Comparison of ENCODE assay signal across 26 cellular contexts in the genomic region with DNA sequence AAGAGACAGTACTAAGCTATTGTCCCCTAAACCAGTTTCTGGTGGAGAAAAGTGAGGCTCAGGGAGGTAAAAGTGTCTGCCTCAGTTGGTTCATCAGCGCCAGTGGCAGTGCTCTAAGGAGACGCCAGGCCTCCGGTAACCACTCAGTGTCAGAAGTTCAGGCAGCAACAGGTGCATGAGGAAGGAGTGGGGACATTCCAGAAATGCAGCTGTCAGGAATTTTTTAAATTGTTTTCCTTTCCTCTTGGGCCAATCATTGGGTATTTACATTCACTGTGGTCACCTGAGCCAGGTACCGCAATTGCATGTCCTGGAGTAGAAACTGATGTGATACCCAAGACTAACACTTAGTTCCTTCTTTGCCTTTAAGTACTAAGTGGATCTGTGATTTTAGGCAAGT. TPM values are rescaled to one million over a fixed set of nuclear protein-coding genes. Genes with fewer than 3 reads are reported as not detected.
A peak's percentile ranks its signal among the peaks of the same experiment; 100 is the strongest.
DNase-seq lines count a peak whose midpoint lies in the region; ATAC-seq and TF ChIP-seq lines count a peak whose summit lies in the region.
"Had no signal": no experiment of that assay in that cellular context is flagged by ENCODE, and none has a peak within 500 bp of the region (broad histone marks: within the 10 kb centered on the region; RNA-seq: fewer than 3 reads in every experiment).

No MANE protein-coding gene starts in this region.

- no peaks in the 10 kb centered on the region for H3K9me3 Mint-ChIP-seq in Caco-2 (ENCODE audit: unreplicated experiment)

- BruUV-seq in Caco-2 (replicated peaks; lab: Mats Ljungman, UMichigan) = no TSS peak

- DNase-seq in Caco-2 = peak; percentile 49 to 57
- peak; percentile 19 for DNase-seq in LHCN-M2 (ENCODE audit: low read depth)
- DNase-seq in myocyte (ENCODE audit: low read depth) = peak; percentile 60
- no peak for DNase-seq in GM10248 (ENCODE audit: extremely low spot score)
- no peak for DNase-seq in NCI-H1694 treated with DMSO at 0.1 percent for 48 hours (lab: John Stamatoyannopoulos, UW)
- DNase-seq in H4 (ENCODE audit: low spot score) = no peak
- DNase-seq: activated CD4-positive, alpha-beta memory T cell treated with anti-CD3 and anti-CD28 coated beads, Interleukin-2, amount 10 ng/mL, durations not matched to agents 7 days and 5 days; activated gamma-delta T cell; activated T-cell treated with anti-CD3 and anti-CD28 coated beads for 4 hours; effector CD8-positive, alpha-beta T cell; HFFc6; Karpas-422; kidney glomerular epithelial cell; natural killer cell; NCI-H187 treated with DMSO at 0.1 percent for 48 hours; NCI-H446 treated with DMSO at 0.1 percent for 48 hours; stimulated activated CD4-positive, alpha-beta T cell treated with anti-CD3 and anti-CD28 coated beads, Interleukin-4, amount 100 ng/mL, for 24 hours; stimulated activated naive CD8-positive, alpha-beta T cell treated with anti-CD3 and anti-CD28 coated beads, Interleukin-15, amount 100 ng/mL, for 72 hours had no signal

- H3K4me1 ChIP-seq in Caco-2 = 0 out of 2 replicates have a peak, but pooled peaks cover 6% of the 10 kb centered on the region
- H3K4me1 ChIP-seq: esophagus muscularis mucosa, right atrium auricular region had no signal

- no peaks in the 10 kb centered on the region for H3K9me3 ChIP-seq in Caco-2
- H3K9me3 ChIP-seq: BLaER1 treated with 17β-estradiol and CSF1 and Interleukin-3, amounts not matched to agents 10 nM and 100 nM; esophagus muscularis mucosa; right atrium auricular region had no signal

- peaks cover 3% of the 10 kb centered on the region for H3K27me3 Mint-ChIP-seq in Caco-2 (ENCODE audit: insufficient read depth, unreplicated experiment)
- H3K27me3 Mint-ChIP-seq: stimulated activated naive CD8-positive, alpha-beta T cell treated with anti-CD3 and anti-CD28 coated beads, Interleukin-15, amount 100 ng/mL, for 72 hours had no signal

- H3K36me3 Mint-ChIP-seq in Caco-2 (ENCODE audit: insufficient read depth, unreplicated experiment) = no peaks in the 10 kb centered on the region
- H3K36me3 Mint-ChIP-seq: brain had no signal

- H3K4me3 ChIP-seq in Caco-2 (ENCODE audit: low read depth, low read length) = no peak overlapping the region
- H3K4me3 ChIP-seq: BLaER1 treated with 17β-estradiol and CSF1 and Interleukin-3, amounts not matched to agents 10 nM and 100 nM; esophagus muscularis mucosa; right atrium auricular region; SK-N-MC had no signal

- H3K4me1 Mint-ChIP-seq in Caco-2 (ENCODE audit: low read depth, unreplicated experiment) = peaks cover 5% of the 10 kb centered on the region

- TF ChIP-seq CTCF in Caco-2 (IDR thresholded peaks at IDR 0.05; ENCODE audit: insufficient read depth in 1 of 2, low read depth in 1 of 2, low read length in 1 of 2, severe bottlenecking in 1 of 2, unreplicated experiment in 1 of 2) (no peak), GM10248 (IDR thresholded peaks at IDR 0.05; ENCODE audit: control extremely low read depth, extremely low read depth, low read depth, missing control alignments) (no peak)

- CTCF ChIA-PET in Caco-2 (lab: Charles Lee) (no interaction called here), GM10248 (lab: Yijun Ruan, JAX) (interaction anchor here (1.2 to 2.0 kb wide), 3 partner anchors 9 to 15 kb away, joined by 5 read pairs; no protein-coding TSS in a partner anchor)

- no peaks in the 10 kb centered on the region for H3K36me3 ChIP-seq in Caco-2 (ENCODE audit: control insufficient read depth, insufficient read depth, low read length)
- H3K36me3 ChIP-seq: BLaER1 treated with 17β-estradiol and CSF1 and Interleukin-3, amounts not matched to agents 10 nM and 100 nM; esophagus muscularis mucosa; right atrium auricular region had no signal

- intact Hi-C loops in Caco-2 (cut with micrococcal nuclease; ENCODE audit: unreplicated experiment) = loop anchor here (2.0 kb wide), 1 partner anchor 40 kb away; a partner anchor contains a TSS

- POLR2A ChIA-PET in Caco-2 (lab: Charles Lee) (no interaction called here), GM10248 (lab: Yijun Ruan, JAX) (interaction anchor here (0.6 kb wide), 1 partner anchor 1351 kb away, joined by 3 read pairs; no protein-coding TSS in a partner anchor)

- peak overlapping the region; percentile 79 for H3K27ac Mint-ChIP-seq in Caco-2 (ENCODE audit: unreplicated experiment)
- H3K27ac Mint-ChIP-seq: activated CD4-positive, alpha-beta memory T cell treated with anti-CD3 and anti-CD28 coated beads, Interleukin-2, amount 10 ng/mL, durations not matched to agents 7 days and 5 days; brain; HFFc6; stimulated activated naive CD8-positive, alpha-beta T cell treated with anti-CD3 and anti-CD28 coated beads, Interleukin-15, amount 100 ng/mL, for 72 hours; T-helper 2 cell treated with Interferon-gamma antibody and Interleukin-4, amounts not matched to agents 5 μg/mL and 100 μg/mL, for 36 hours had no signal

- ATAC-seq in esophagus mucosa (peak; percentile 34), HG02970 (IDR thresholded peaks at IDR 0.05; ENCODE audit: low FRiP score, unreplicated experiment) (no peak)
- ATAC-seq: natural killer cell; stimulated activated naive CD8-positive, alpha-beta T cell treated with anti-CD3 and anti-CD28 coated beads, Interleukin-15, amount 100 ng/mL, for 72 hours had no signal

- no peak overlapping the region for H3K4me3 Mint-ChIP-seq in Caco-2 (ENCODE audit: unreplicated experiment)
- H3K4me3 Mint-ChIP-seq: activated CD4-positive, alpha-beta memory T cell treated with anti-CD3 and anti-CD28 coated beads, Interleukin-2, amount 10 ng/mL, durations not matched to agents 7 days and 5 days; brain; HFFc6; natural killer cell; stimulated activated naive CD8-positive, alpha-beta T cell treated with anti-CD3 and anti-CD28 coated beads, Interleukin-15, amount 100 ng/mL, for 72 hours; T-helper 2 cell treated with Interferon-gamma antibody and Interleukin-4, amounts not matched to agents 5 μg/mL and 100 μg/mL, for 36 hours had no signal

- no peaks in the 10 kb centered on the region for H3K27me3 ChIP-seq in Caco-2 (replicated peaks; ENCODE audit: control insufficient read depth, insufficient read depth, low read length)
- H3K27me3 ChIP-seq: BLaER1 treated with 17β-estradiol and CSF1 and Interleukin-3, amounts not matched to agents 10 nM and 100 nM; esophagus muscularis mucosa; right atrium auricular region had no signal

RNA-seq across cellular contexts. Expression of a gene that starts 40.2 kb away (rescaled TPM):
- total RNA-seq in Caco-2 (2022) (4.2 TPM in 2 replicates), LHCN-M2 (2014; rRNA removed) (under 0.01 and 0.06 TPM in 2 replicates), esophagus mucosa (18.7 TPM), myocyte (0.05 and 0.16 TPM in 2 replicates)
- 0.09 TPM for polyA plus RNA-seq in LHCN-M2 (2012)
- polyA plus RNA-seq in myocyte (2012) = 0.06 TPM
- total RNA-seq in H4 (2014; rRNA removed; shearing (Covaris generic)) = 0.35 and 0.45 TPM in 2 replicates
- total RNA-seq: activated CD4-positive, alpha-beta memory T cell treated with anti-CD3 and anti-CD28 coated beads, Interleukin-2, amount 10 ng/mL, durations not matched to agents 7 days and 5 days; HFFc6; natural killer cell had no signal

Comparison
In these comparisons a context has a peak if more than half of its experiments do, and no peak if none do; other contexts are left out.
1. DNase-seq: peak in Caco-2 (2 of 2), LHCN-M2 (single experiment) and myocyte (single experiment); none in GM10248 (single experiment), NCI-H1694 treated with DMSO at 0.1 percent for 48 hours (single experiment) and H4 (single experiment).